In the genomic region with DNA sequence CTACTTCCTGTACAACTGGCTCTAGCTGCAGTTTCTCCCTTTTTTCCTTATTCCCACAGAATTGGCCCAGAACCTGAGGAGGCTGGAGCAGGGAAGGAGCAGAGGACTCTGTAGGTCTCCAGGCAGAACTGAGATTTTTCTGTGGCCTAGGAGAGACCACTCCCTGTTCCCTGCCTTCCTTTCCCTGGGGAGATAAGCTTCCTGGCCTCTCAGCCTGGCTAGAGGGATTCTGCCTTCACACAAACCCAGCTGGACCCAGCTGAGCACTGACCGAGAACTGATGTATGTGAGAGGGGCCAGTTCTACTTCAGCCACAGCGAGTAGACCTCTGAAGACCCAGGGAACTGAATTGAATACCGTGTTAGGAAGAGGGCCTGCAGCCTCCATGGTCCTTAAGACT, we compare ENCODE assay signal across 10 cellular contexts. TPM values are rescaled to one million over a fixed set of nuclear protein-coding genes. Genes with fewer than 3 reads are reported as not detected.
DNase-seq lines count a peak whose midpoint lies in the region; ATAC-seq, FAIRE-seq and TF ChIP-seq lines count a peak whose summit lies in the region.
"Had no signal": no experiment of that assay in that cellular context is flagged by ENCODE, and none has a peak within 500 bp of the region (broad histone marks: within the 10 kb centered on the region; RNA-seq: fewer than 3 reads in every experiment).

No MANE protein-coding gene starts in this region.

- H3K27me3 Mint-ChIP-seq in H9 (ENCODE audit: low read depth): no peaks in the 10 kb centered on the region
- H3K27me3 Mint-ChIP-seq in stimulated activated naive CD8-positive, alpha-beta T cell treated with anti-CD3 and anti-CD28 coated beads, Interleukin-15, amount 100 ng/mL, for 72 hours: peaks cover 8% of the 10 kb centered on the region

- peak overlapping the region in 1 of 2 donors; percentile 17 for H3K4me3 ChIP-seq in kidney (ENCODE audit: low read length in 2 of 2)
- H3K4me3 ChIP-seq: BLaER1 had no signal

- H3K4me3 Mint-ChIP-seq in H9: peak overlapping the region in 1 of 2 experiments; percentile 78; a peak in 1 of 5 replicates
- H3K4me3 Mint-ChIP-seq in stimulated activated naive CD8-positive, alpha-beta T cell treated with anti-CD3 and anti-CD28 coated beads, Interleukin-15, amount 100 ng/mL, for 72 hours: no peak overlapping the region
- H3K4me3 Mint-ChIP-seq: T-helper 2 cell treated with Interferon-gamma antibody and Interleukin-4, amounts not matched to agents 5 μg/mL and 100 μg/mL, for 36 hours had no signal

- no peaks in the 10 kb centered on the region for H3K27me3 ChIP-seq in H9 (ENCODE audit: insufficient read depth, low read length)
- H3K27me3 ChIP-seq: BLaER1 had no signal

- intact Hi-C loops in kidney (cut with DNase I): no loop called here
- intact Hi-C loops in sciatic nerve (cut with DNase I): no loop called here

- peak overlapping the region; percentile 22 for H4K91ac ChIP-seq in H9 (ENCODE audit: insufficient read length, low read depth, low read length)

- FAIRE-seq in kidney (lab: Jason Lieb, UNC): no peak
- no peak for FAIRE-seq in HTR-8/SVneo (lab: Jason Lieb, UNC)

- ATAC-seq in sciatic nerve (peak; percentile 81), GM19023 (IDR thresholded peaks at IDR 0.05; ENCODE audit: unreplicated experiment) (no peak), GM19351 (IDR thresholded peaks at IDR 0.05; ENCODE audit: unreplicated experiment) (no peak)
- ATAC-seq in stimulated activated naive CD8-positive, alpha-beta T cell treated with anti-CD3 and anti-CD28 coated beads, Interleukin-15, amount 100 ng/mL, for 72 hours: no peak

- no peaks in the 10 kb centered on the region for H3K9me3 Mint-ChIP-seq in H9
- no peaks in the 10 kb centered on the region for H3K9me3 Mint-ChIP-seq in stimulated activated naive CD8-positive, alpha-beta T cell treated with anti-CD3 and anti-CD28 coated beads, Interleukin-15, amount 100 ng/mL, for 72 hours
- H3K9me3 Mint-ChIP-seq: T-helper 2 cell treated with Interferon-gamma antibody and Interleukin-4, amounts not matched to agents 5 μg/mL and 100 μg/mL, for 36 hours had no signal

- no peaks in the 10 kb centered on the region for H3K9me3 ChIP-seq in H9 (ENCODE audit: control insufficient read depth, low read depth, low read length)
- no peaks in the 10 kb centered on the region for H3K9me3 ChIP-seq in kidney (ENCODE audit: control insufficient read depth in 1 of 2, low read length in 2 of 2)

- no peak overlapping the region for H2BK120ac ChIP-seq in H9 (ENCODE audit: low read depth, low read length, poor library complexity, severe bottlenecking)

- H3K79me1 ChIP-seq in H9 (ENCODE audit: insufficient read depth, low read depth, low read length, poor library complexity, severe bottlenecking): no peaks in the 10 kb centered on the region

- no CpG with 5 or more reads among the region's 3 CpGs for WGBS in H9 (ENCODE audit: extremely low coverage, insufficient read length, low lambda C conversion rate)

- no peaks in the 10 kb centered on the region; a peak in 1 of 7 replicates for H3K36me3 Mint-ChIP-seq in H9 (ENCODE audit: insufficient read depth in 1 of 3, low read depth in 3 of 3)

- H3K27ac ChIP-seq in H9 (ENCODE audit: insufficient read length, low read depth, low read length): no peak overlapping the region
- peak overlapping the region; percentile 83 to 93 for H3K27ac ChIP-seq in kidney (ENCODE audit: low read depth in 2 of 2, low read length in 2 of 2)
- H3K27ac ChIP-seq: BLaER1 had no signal

- H4K8ac ChIP-seq in H9 (replicated peaks; ENCODE audit: insufficient read length, low read depth, low read length): no peak overlapping the region

- peak overlapping the region; percentile 30 for H2BK12ac ChIP-seq in H9 (ENCODE audit: insufficient read length, low read depth, low read length)

- H3K4me1 ChIP-seq in H9 (ENCODE audit: insufficient read depth, low read length) (peaks cover 4% of the 10 kb centered on the region; the same call in 1 of the 2 replicates), kidney (ENCODE audit: control insufficient read depth in 1 of 2, insufficient read depth in 1 of 2, low read depth in 1 of 2, low read length in 2 of 2) (peaks cover 32 to 39% of the 10 kb centered on the region in 2 donors)

- H3K4me1 Mint-ChIP-seq in H9: peaks cover 26 to 30% of the 10 kb centered on the region in 2 experiments
- no peaks in the 10 kb centered on the region for H3K4me1 Mint-ChIP-seq in stimulated activated naive CD8-positive, alpha-beta T cell treated with anti-CD3 and anti-CD28 coated beads, Interleukin-15, amount 100 ng/mL, for 72 hours

- TF ChIP-seq CTCF in H9 (conservative IDR thresholded peaks at IDR 0.05) (no peak), kidney (IDR thresholded peaks at IDR 0.05; ENCODE audit: borderline replicate concordance, extremely low read depth, insufficient read depth) (no peak)

- H3K18ac ChIP-seq in H9 (ENCODE audit: insufficient read length, low read depth, low read length): peak overlapping the region; percentile 35

- no peak overlapping the region for H2BK20ac ChIP-seq in H9 (ENCODE audit: low read depth, low read length, poor library complexity, severe bottlenecking)

- H3K9ac ChIP-seq in H9 (ENCODE audit: extremely low read depth, insufficient read length, low read length): no peak overlapping the region
- peak overlapping the region in 1 of 2 donors; percentile 62 for H3K9ac ChIP-seq in kidney (ENCODE audit: low read length in 2 of 2)
- H3K9ac ChIP-seq: BLaER1 had no signal

- H3K36me3 ChIP-seq in kidney (ENCODE audit: control insufficient read depth in 1 of 2, insufficient read depth in 2 of 2, low read length in 2 of 2): peaks cover 0 to 2% of the 10 kb centered on the region in 2 donors

- DNase-seq in H9 (no peak), dermis blood vessel endothelial cell (peak; percentile 39), kidney (no peak), sciatic nerve (ENCODE audit: low spot score) (no peak), HTR-8/SVneo (ENCODE audit: insufficient read length, low spot score) (no peak)
- DNase-seq in stimulated activated naive CD8-positive, alpha-beta T cell treated with anti-CD3 and anti-CD28 coated beads, Interleukin-15, amount 100 ng/mL, for 72 hours: no peak

- no peak overlapping the region for H3K23ac ChIP-seq in H9 (ENCODE audit: insufficient read length, low read depth, low read length)

- peaks cover 5% of the 10 kb centered on the region for H3K23me2 ChIP-seq in H9 (ENCODE audit: insufficient read length, low read depth, low read length, poor library complexity, severe bottlenecking)

- H2AFZ ChIP-seq in H9 (ENCODE audit: low read length): no peak overlapping the region

- no peaks in the 10 kb centered on the region for H4K20me1 ChIP-seq in H9 (ENCODE audit: control insufficient read depth, insufficient read depth, insufficient read length)
- H4K20me1 ChIP-seq: BLaER1 had no signal

- H3K14ac ChIP-seq in H9 (ENCODE audit: insufficient read depth, low read length): peak overlapping the region; percentile 54; the same call in 1 of the 2 replicates

- H3T11ph ChIP-seq in H9 (ENCODE audit: low read length): no peak overlapping the region

- peak overlapping the region; percentile 56 to 78 (median 69); a peak in 4 of 7 replicates for H3K27ac Mint-ChIP-seq in H9
- H3K27ac Mint-ChIP-seq in stimulated activated naive CD8-positive, alpha-beta T cell treated with anti-CD3 and anti-CD28 coated beads, Interleukin-15, amount 100 ng/mL, for 72 hours: no peak overlapping the region
- H3K27ac Mint-ChIP-seq: T-helper 2 cell treated with Interferon-gamma antibody and Interleukin-4, amounts not matched to agents 5 μg/mL and 100 μg/mL, for 36 hours had no signal

- no peak overlapping the region for H4K5ac ChIP-seq in H9 (ENCODE audit: insufficient read length, low read depth, low read length)

- no peak overlapping the region for H3K4ac ChIP-seq in H9 (ENCODE audit: low read depth, low read length)

- H2AK5ac ChIP-seq in H9 (ENCODE audit: insufficient read length, low read length): no peak overlapping the region

- H2BK5ac ChIP-seq in H9 (ENCODE audit: insufficient read length, low read length): no peak overlapping the region

- no peaks in the 10 kb centered on the region for H3K79me2 ChIP-seq in H9 (ENCODE audit: insufficient read depth, low read length)

- no peak overlapping the region for H3K4me2 ChIP-seq in H9 (ENCODE audit: insufficient read depth, insufficient read length, low read length)

- H3K56ac ChIP-seq in H9 (ENCODE audit: insufficient read length, low read depth, low read length): no peak overlapping the region

- no peak overlapping the region for H2BK15ac ChIP-seq in H9 (ENCODE audit: low read depth, low read length)

RNA-seq across cellular contexts. Expression of gene RUSC2, which starts 48.0 kb away (rescaled TPM):
- 5.8 and 6.3 TPM in 2 replicates for total RNA-seq in H9 (2021)
- 15.8 and 24.5 TPM in 2 replicates for total RNA-seq in dermis blood vessel endothelial cell
- total RNA-seq in kidney: 27.3 TPM
- 13.4 TPM for polyA plus RNA-seq in kidney (ENCODE audit: insufficient read depth, low read depth, low replicate concordance)
- 45.7 TPM for total RNA-seq in sciatic nerve

Comparison
In these comparisons a context has a peak if more than half of its experiments do, and no peak if none do; other contexts are left out.
1. H3K27ac Mint-ChIP-seq: peak in H9 (3 of 3); none in stimulated activated naive CD8-positive, alpha-beta T cell treated with anti-CD3 and anti-CD28 coated beads, Interleukin-15, amount 100 ng/mL, for 72 hours (0 of 2).